ENCODE assay signal across 28 cellular contexts in genomic region chr3:94423566-94423965, GRCh38.
DNase-seq lines count a peak whose midpoint lies in the region; TF ChIP-seq lines count a peak whose summit lies in the region.
"Had no signal": no experiment of that assay in that cellular context is flagged by ENCODE, and none has a peak within 500 bp of the region (broad histone marks: within the 10 kb centered on the region; RNA-seq: fewer than 3 reads in every experiment).

No MANE protein-coding gene starts in this region.

- H3K4me3 Mint-ChIP-seq in endothelial cell (ENCODE audit: unreplicated experiment), result no peak overlapping the region
- H3K4me3 Mint-ChIP-seq: activated B cell treated with CpG ODN at 0.5 μM for 24 hours had no signal

- no peaks in the 10 kb centered on the region for H3K36me3 ChIP-seq in ovary
- H3K36me3 ChIP-seq: Peyer's patch, suprapubic skin, upper lobe of right lung had no signal

- no peaks in the 10 kb centered on the region for H3K4me1 Mint-ChIP-seq in endothelial cell (ENCODE audit: unreplicated experiment)
- H3K4me1 Mint-ChIP-seq: activated B cell treated with CpG ODN at 0.5 μM for 24 hours had no signal

- in situ Hi-C loops in astrocyte of the spinal cord (cut with HindIII; ENCODE audit: low sequenced_read_pairs), result no loop called here

- H3K27ac ChIP-seq in ovary, result no peak overlapping the region
- H3K27ac ChIP-seq: dorsolateral prefrontal cortex, hepatocyte, Peyer's patch, suprapubic skin, upper lobe of right lung had no signal

- intact Hi-C loops in posterior cingulate gyrus (cut with DNase I) (no loop called here), ovary (cut with DNase I) (no loop called here)

- no peak overlapping the region for H3K27ac Mint-ChIP-seq in endothelial cell (ENCODE audit: unreplicated experiment)
- H3K27ac Mint-ChIP-seq: activated B cell treated with CpG ODN at 0.5 μM for 24 hours had no signal

- H3K27me3 ChIP-seq in ovary, result no peaks in the 10 kb centered on the region
- H3K27me3 ChIP-seq: dorsolateral prefrontal cortex, hepatocyte, Peyer's patch, suprapubic skin, upper lobe of right lung had no signal

- no peaks in the 10 kb centered on the region for H3K4me1 ChIP-seq in ovary (ENCODE audit: insufficient read depth)
- H3K4me1 ChIP-seq: Peyer's patch, suprapubic skin, upper lobe of right lung had no signal

- no peak for TF ChIP-seq EP300 in ovary (IDR thresholded peaks at IDR 0.05)

- no peak overlapping the region for H3K4me3 ChIP-seq in astrocyte of the spinal cord (ENCODE audit: low read depth, low read length)
- no peak overlapping the region for H3K4me3 ChIP-seq in fibroblast of villous mesenchyme (ENCODE audit: low read depth, low read length)
- H3K4me3 ChIP-seq in ovary, result no peak overlapping the region
- H3K4me3 ChIP-seq: dorsolateral prefrontal cortex, GM12878, hepatocyte, Peyer's patch, suprapubic skin, upper lobe of right lung had no signal

- H3K9me3 ChIP-seq in ovary, result no peaks in the 10 kb centered on the region
- H3K9me3 ChIP-seq: Peyer's patch, suprapubic skin, upper lobe of right lung had no signal

- no peaks in the 10 kb centered on the region for H3K9me3 Mint-ChIP-seq in endothelial cell (ENCODE audit: unreplicated experiment)

- no peak for TF ChIP-seq POLR2A in ovary (IDR thresholded peaks at IDR 0.05)

- DNase-seq in EL (peak; percentile 60), M059J (ENCODE audit: low read depth) (peak; percentile 40), astrocyte of the spinal cord (ENCODE audit: low read depth, low spot score) (peak; percentile 71), fibroblast of villous mesenchyme (ENCODE audit: low read depth) (peak; percentile 72), endothelial cell (ENCODE audit: low spot score) (no peak), posterior cingulate gyrus (no peak), ovary (no peak)
- DNase-seq: activated B cell treated with CpG ODN at 0.5 μM for 24 hours; activated CD4-positive, alpha-beta T cell treated with anti-CD3 and anti-CD28 coated beads, Interleukin-2, amount 50 U/mL, for 4 hours; activated naive CD4-positive, alpha-beta T cell treated with Interleukin-2 at 50 U/mL for 16 hours; amygdala; caudate nucleus; DND-41; dorsolateral prefrontal cortex; foreskin melanocyte; left colon; mesendoderm; NCI-H1092 treated with DMSO at 0.1 percent for 48 hours; NCI-H1930; NCI-H524 treated with DMSO at 0.1 percent for 48 hours; nucleus accumbens; Peyer's patch; SIG-M5; stimulated activated naive CD4-positive, alpha-beta T cell; upper lobe of right lung had no signal

- peaks cover 1% of the 10 kb centered on the region for H3K27me3 Mint-ChIP-seq in endothelial cell (ENCODE audit: unreplicated experiment)
- H3K27me3 Mint-ChIP-seq: activated B cell treated with CpG ODN at 0.5 μM for 24 hours had no signal

- H3K36me3 Mint-ChIP-seq in endothelial cell (ENCODE audit: low read depth, unreplicated experiment), result no peaks in the 10 kb centered on the region

- TF ChIP-seq CTCF in astrocyte of the spinal cord (IDR thresholded peaks at IDR 0.05; ENCODE audit: low read depth, low read length), result no peak
- TF ChIP-seq CTCF in fibroblast of villous mesenchyme (IDR thresholded peaks at IDR 0.05; ENCODE audit: insufficient read depth, low read depth, low read length), result no peak
- no peak for TF ChIP-seq CTCF in endothelial cell (IDR thresholded peaks at IDR 0.05; ENCODE audit: unreplicated experiment)
- no peak for TF ChIP-seq CTCF in ovary (IDR thresholded peaks at IDR 0.05)

Comparison
In these comparisons a context has a peak if more than half of its experiments do, and no peak if none do; other contexts are left out.
1. DNase-seq: peak in EL (single experiment), M059J (single experiment), astrocyte of the spinal cord (single experiment) and fibroblast of villous mesenchyme (single experiment); none in endothelial cell (single experiment), posterior cingulate gyrus (0 of 10) and ovary (0 of 5).